ENCODE assay signal across 21 cellular contexts in the genomic region with DNA sequence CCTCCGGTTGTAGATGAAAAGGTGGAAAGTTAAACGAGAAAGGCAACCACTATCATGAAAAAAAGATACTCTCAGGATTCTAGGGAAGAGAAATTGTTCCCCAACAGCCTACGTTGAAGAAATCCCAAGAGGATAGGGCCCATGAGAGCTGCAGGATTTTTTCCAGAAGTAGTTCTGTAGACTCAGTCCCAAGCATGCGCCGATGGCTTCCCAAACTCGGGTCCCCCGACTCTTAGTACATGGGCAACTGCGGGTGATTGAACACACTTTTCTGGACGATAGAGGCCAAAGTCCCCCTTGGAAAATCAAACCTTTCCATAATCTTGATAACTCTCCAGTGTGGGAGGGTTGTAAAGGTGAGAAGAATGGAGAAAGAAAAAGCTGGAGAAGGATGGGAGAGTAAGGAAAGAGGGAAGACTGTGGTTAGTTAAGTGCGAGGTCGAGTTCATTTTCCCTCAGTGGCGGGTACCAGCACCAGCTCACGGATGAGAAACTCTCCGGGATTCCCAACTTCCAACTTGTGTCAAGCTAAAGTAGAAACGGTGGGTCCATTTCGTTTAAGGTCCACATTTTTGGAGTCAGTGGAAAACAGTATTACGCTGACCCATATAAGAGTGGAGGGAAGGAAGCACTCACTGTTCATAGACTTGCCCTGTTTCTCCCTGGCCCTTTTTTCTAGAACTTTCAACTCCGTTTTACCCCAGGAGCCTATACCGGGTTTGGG. TPM values are rescaled to one million over a fixed set of nuclear protein-coding genes. Genes with fewer than 3 reads are reported as not detected.
DNase-seq lines count a peak whose midpoint lies in the region; FAIRE-seq and TF ChIP-seq lines count a peak whose summit lies in the region.
"Had no signal": no experiment of that assay in that cellular context is flagged by ENCODE, and none has a peak within 500 bp of the region (broad histone marks: within the 10 kb centered on the region; RNA-seq: fewer than 3 reads in every experiment).

No MANE protein-coding gene starts in this region.

- H3K9me3 ChIP-seq in astrocyte (ENCODE audit: insufficient read depth, low read depth, low read length), result no peaks in the 10 kb centered on the region
- peaks cover 0 to 14% of the 10 kb centered on the region in 2 donors for H3K9me3 ChIP-seq in neuronal stem cell (replicated peaks in 1 of 2; ENCODE audit: control insufficient read depth in 2 of 2, insufficient read depth in 1 of 2, low read depth in 1 of 2, low read length in 2 of 2)
- H3K9me3 ChIP-seq in transverse colon, result no peaks in the 10 kb centered on the region
- H3K9me3 ChIP-seq: adrenal gland had no signal

- H2BK12ac ChIP-seq in neuronal stem cell (ENCODE audit: low read length), result no peak overlapping the region

- no peaks in the 10 kb centered on the region for H3K79me1 ChIP-seq in neuronal stem cell (ENCODE audit: low read depth, low read length)

- H2BK15ac ChIP-seq in neuronal stem cell (ENCODE audit: low read length), result no peak overlapping the region

- TF ChIP-seq POLR2A in transverse colon (IDR thresholded peaks at IDR 0.05), result no peak

- H3K23ac ChIP-seq in neuronal stem cell (ENCODE audit: low read depth, low read length, poor library complexity), result no peak overlapping the region

- no peak overlapping the region for H3K18ac ChIP-seq in neuronal stem cell (ENCODE audit: low read length)

- peak overlapping the region; percentile 29 for H2AFZ ChIP-seq in astrocyte (ENCODE audit: low read depth, low read length)
- peak overlapping the region; percentile 58 for H2AFZ ChIP-seq in neuronal stem cell (ENCODE audit: low read length)

- H4K91ac ChIP-seq in neuronal stem cell (ENCODE audit: low read depth, low read length, poor library complexity), result no peak overlapping the region

- H3K4ac ChIP-seq in neuronal stem cell (ENCODE audit: low read length), result no peak overlapping the region

- H4K20me1 ChIP-seq in astrocyte (ENCODE audit: insufficient read depth, low read length), result no peaks in the 10 kb centered on the region

- H3K9ac ChIP-seq in astrocyte (ENCODE audit: low read length) (peak overlapping the region; percentile 77), neuronal stem cell (ENCODE audit: low read depth, low read length, poor library complexity) (no peak overlapping the region)

- TF ChIP-seq EP300 in transverse colon (IDR thresholded peaks at IDR 0.05; ENCODE audit: low read depth), result no peak

- H3K36me3 ChIP-seq in astrocyte (ENCODE audit: insufficient read depth, low read length) (no peaks in the 10 kb centered on the region), neuronal stem cell (replicated peaks in 1 of 2; ENCODE audit: control insufficient read depth in 2 of 2, insufficient read depth in 2 of 2, low read length in 2 of 2) (peaks cover 0 to under 1% of the 10 kb centered on the region in 2 donors), transverse colon (no peaks in the 10 kb centered on the region)
- H3K36me3 ChIP-seq: adrenal gland, neutrophil had no signal

- H3K27ac ChIP-seq in astrocyte (ENCODE audit: low read depth, low read length) (peak overlapping the region; percentile 87), neuronal stem cell (replicated peaks; ENCODE audit: low read length) (no peak overlapping the region), transverse colon (no peak overlapping the region)
- H3K27ac ChIP-seq: adrenal gland, neutrophil, SJCRH30 had no signal

- peak overlapping the region; percentile 49 for H3K4me3 ChIP-seq in astrocyte (ENCODE audit: insufficient read depth, low read depth, low read length)
- no peak overlapping the region for H3K4me3 ChIP-seq in neuronal stem cell (ENCODE audit: low read length in 2 of 2)
- H3K4me3 ChIP-seq in transverse colon, result no peak overlapping the region
- H3K4me3 ChIP-seq: adrenal gland, SJCRH30 had no signal

- no peaks in the 10 kb centered on the region for H3K36me3 Mint-ChIP-seq in astrocyte (ENCODE audit: low read depth, unreplicated experiment)
- H3K36me3 Mint-ChIP-seq in glutamatergic neuron (ENCODE audit: unreplicated experiment), result no peaks in the 10 kb centered on the region
- H3K36me3 Mint-ChIP-seq: mesothelial cell of epicardium had no signal

- DNase-seq in GM20000 (ENCODE audit: low spot score) (peak; percentile 27), astrocyte (ENCODE audit: low read depth) (no peak), glutamatergic neuron (no peak), neuronal stem cell (ENCODE audit: low spot score) (no peak), transverse colon (no peak), GM19239 (ENCODE audit: insufficient read length, low spot score) (no peak), RPMI8226 (no peak)
- no peak for DNase-seq in central memory CD4-positive, alpha-beta T cell
- DNase-seq: adrenal gland; cortex of kidney; KBM-7; NCI-H1092 treated with DMSO at 0.1 percent for 48 hours; NCI-H69; OCI-M1; SJCRH30; stimulated activated CD4-positive, alpha-beta T cell treated with anti-CD3 and anti-CD28 coated beads, Interleukin-2, amount 100 ng/mL, for 24 hours had no signal

- in situ Hi-C loops in transverse colon (cut with MboI; ENCODE audit: low pct_ligation_motif_present in 1 of 4, low pct_unique_long_range_greater_than_20kb in 1 of 4, low sequenced_read_pairs in 3 of 4), result no loop called here

- H3K4me3 Mint-ChIP-seq in astrocyte (ENCODE audit: unreplicated experiment), result peak overlapping the region; percentile 40
- peak overlapping the region; percentile 71 for H3K4me3 Mint-ChIP-seq in glutamatergic neuron (ENCODE audit: unreplicated experiment)
- H3K4me3 Mint-ChIP-seq: activated T-helper 17 cell treated with anti-CD3 and anti-CD28 coated beads, Interleukin-2, amount 50 U/mL, for 72 hours; mesothelial cell of epicardium had no signal

- H3K27ac Mint-ChIP-seq in astrocyte (ENCODE audit: unreplicated experiment) (peak overlapping the region; percentile 6), glutamatergic neuron (ENCODE audit: unreplicated experiment) (no peak overlapping the region)
- H3K27ac Mint-ChIP-seq: activated T-helper 17 cell treated with anti-CD3 and anti-CD28 coated beads, Interleukin-2, amount 50 U/mL, for 72 hours; mesothelial cell of epicardium had no signal

- intact Hi-C loops in transverse colon (cut with DNase I; ENCODE audit: low total_unique reads), result no loop called here

- H3K9me3 Mint-ChIP-seq in astrocyte (ENCODE audit: unreplicated experiment) (peaks cover 4% of the 10 kb centered on the region), glutamatergic neuron (ENCODE audit: unreplicated experiment) (peaks cover 17% of the 10 kb centered on the region)
- H3K9me3 Mint-ChIP-seq: mesothelial cell of epicardium had no signal

- H3K4me1 ChIP-seq in astrocyte (ENCODE audit: insufficient read depth, low read length) (peaks cover 31% of the 10 kb centered on the region), neuronal stem cell (ENCODE audit: control insufficient read depth in 2 of 2, insufficient read depth in 1 of 2, low read depth in 1 of 2, low read length in 2 of 2) (peaks cover 0 to 10% of the 10 kb centered on the region in 2 donors), transverse colon (peaks cover 4 to 16% (median 9%) of the 10 kb centered on the region in 4 donors)
- H3K4me1 ChIP-seq: SJCRH30 had no signal

- no CpG with 5 or more reads among the region's 19 CpGs for WGBS in neuronal stem cell (ENCODE audit: extremely low coverage in 2 of 2, insufficient read length in 2 of 2, insufficient replicate concordance in 1 of 2), 2 donors
- WGBS in transverse colon (ENCODE audit: low coverage in 1 of 2), 2 donors, result 22% methylated on average over 13 to 19 of the region's 19 CpGs

- no peak overlapping the region for H2AK5ac ChIP-seq in neuronal stem cell (ENCODE audit: low read depth, low read length)

- H3K27me3 Mint-ChIP-seq in astrocyte (ENCODE audit: low read depth, unreplicated experiment) (peaks cover 70% of the 10 kb centered on the region), glutamatergic neuron (ENCODE audit: unreplicated experiment) (peaks cover 39% of the 10 kb centered on the region)

- H3K4me2 ChIP-seq in astrocyte (ENCODE audit: low read length) (peak overlapping the region; percentile 85), neuronal stem cell (ENCODE audit: insufficient read depth, low read length, poor library complexity, severe bottlenecking) (peak overlapping the region; percentile 70)

- no peak for FAIRE-seq in astrocyte (lab: Jason Lieb, UNC)
- FAIRE-seq in GM19239 (lab: Jason Lieb, UNC), result no peak

- H3K4me1 Mint-ChIP-seq in astrocyte (ENCODE audit: low read depth, unreplicated experiment), result peaks cover 5% of the 10 kb centered on the region
- peaks cover 11% of the 10 kb centered on the region for H3K4me1 Mint-ChIP-seq in glutamatergic neuron (ENCODE audit: low read depth, unreplicated experiment)
- H3K4me1 Mint-ChIP-seq: activated T-helper 17 cell treated with anti-CD3 and anti-CD28 coated beads, Interleukin-2, amount 50 U/mL, for 72 hours had no signal

- H3K14ac ChIP-seq in neuronal stem cell (ENCODE audit: low read length), result no peak overlapping the region

- no peak overlapping the region for H2BK5ac ChIP-seq in neuronal stem cell (ENCODE audit: low read length)

- H3K79me2 ChIP-seq in astrocyte (ENCODE audit: insufficient read depth, low read length), result peaks cover 10% of the 10 kb centered on the region

- peaks cover 39% of the 10 kb centered on the region for H3K27me3 ChIP-seq in astrocyte (ENCODE audit: insufficient read depth, low read length)
- peaks cover 4 to 60% (median 19%) of the 10 kb centered on the region in 3 experiments for H3K27me3 ChIP-seq in neuronal stem cell (ENCODE audit: control insufficient read depth in 3 of 3, insufficient read depth in 3 of 3, low read depth in 1 of 3, low read length in 3 of 3)
- peaks cover 96% of the 10 kb centered on the region for H3K27me3 ChIP-seq in transverse colon
- H3K27me3 ChIP-seq: SJCRH30 had no signal

- TF ChIP-seq CTCF in GM20000 (IDR thresholded peaks at IDR 0.05; ENCODE audit: extremely low read depth, missing control alignments) (no peak), astrocyte (IDR thresholded peaks at IDR 0.05; ENCODE audit: insufficient read depth, low read depth, low read length) (no peak), glutamatergic neuron (IDR thresholded peaks at IDR 0.05; ENCODE audit: partially characterized antibody, unreplicated experiment) (no peak), transverse colon (IDR thresholded peaks at IDR 0.05) (no peak)

- H2BK120ac ChIP-seq in neuronal stem cell (ENCODE audit: low read depth, low read length), result no peak overlapping the region

- no peak overlapping the region for H4K8ac ChIP-seq in neuronal stem cell (ENCODE audit: low read depth, low read length)

RNA-seq across cellular contexts. Expression of gene ZIC1, which starts 14.6 kb away (rescaled TPM):
- total RNA-seq in astrocyte (0.19 and 0.30 TPM in 2 replicates), glutamatergic neuron (ENCODE audit: unreplicated experiment) (not detected), transverse colon (not detected)
- polyA plus RNA-seq in neuronal stem cell (2013, experiment 1 of 2), result 24.9 TPM
- polyA plus RNA-seq in neuronal stem cell (2013, experiment 2 of 2), result 27.0 TPM
- total RNA-seq: activated T-helper 17 cell treated with anti-CD3 and anti-CD28 coated beads, Interleukin-2, amount 50 U/mL, for 72 hours; T-helper 2 cell treated with Interferon-gamma antibody and Interleukin-4, amounts not matched to agents 100 ng/mL and 5 ng/mL, for 36 hours had no signal
- polyA plus RNA-seq: esophagus had no signal

RNA-seq across cellular contexts. Expression of gene ZIC4, which starts 17.4 kb away (rescaled TPM):
- total RNA-seq in astrocyte, result not detected in 2 replicates
- total RNA-seq in glutamatergic neuron (ENCODE audit: unreplicated experiment), result not detected
- polyA plus RNA-seq in neuronal stem cell (2013, experiment 1 of 2), result 0.67 TPM
- 0.78 TPM for polyA plus RNA-seq in neuronal stem cell (2013, experiment 2 of 2)
- not detected for total RNA-seq in transverse colon
- total RNA-seq: activated T-helper 17 cell treated with anti-CD3 and anti-CD28 coated beads, Interleukin-2, amount 50 U/mL, for 72 hours; adrenal gland; mesothelial cell of epicardium; T-helper 2 cell treated with Interferon-gamma antibody and Interleukin-4, amounts not matched to agents 100 ng/mL and 5 ng/mL, for 36 hours had no signal
- polyA plus RNA-seq: esophagus had no signal
